19 cellular contexts compared by ENCODE assay signal in genomic region chr4:86661418-86661817, GRCh38.
A peak's percentile ranks its signal among the peaks of the same experiment; 100 is the strongest.
DNase-seq lines count a peak whose midpoint lies in the region; ATAC-seq, FAIRE-seq and TF ChIP-seq lines count a peak whose summit lies in the region.
"Had no signal": no experiment of that assay in that cellular context is flagged by ENCODE, and none has a peak within 500 bp of the region (broad histone marks: within the 10 kb centered on the region; RNA-seq: fewer than 3 reads in every experiment).

No MANE protein-coding gene starts in this region.

- no peak for DNase-seq in A549 (ENCODE audit: low read depth in 1 of 2, low spot score in 1 of 2)
- no peak for DNase-seq in SK-N-MC (ENCODE audit: low read depth, low spot score)
- peak; percentile 55 for DNase-seq in epithelial cell of esophagus (ENCODE audit: low read depth)
- DNase-seq in nephron progenitor cell = no peak
- no peak for DNase-seq in NCI-H510A treated with DMSO at 0.1 percent for 48 hours (lab: John Stamatoyannopoulos, UW)
- DNase-seq in esophagus squamous epithelium (lab: John Stamatoyannopoulos, UW) = no peak
- DNase-seq: 8988T; CD4-positive, CD25-positive, alpha-beta regulatory T cell; CD8-positive, alpha-beta memory T cell; COR-L47; DMS 273 treated with DMSO at 0.1 percent for 48 hours had no signal

- H3K27ac ChIP-seq in A549 (no peak overlapping the region), SK-N-MC (peak overlapping the region; percentile 69), esophagus squamous epithelium (peak overlapping the region in 1 of 4 donors; percentile 33)
- H3K27ac ChIP-seq: BLaER1 treated with 17β-estradiol and CSF1 and Interleukin-3, amounts not matched to agents 10 nM and 100 nM; GM23248 had no signal

- no peak for FAIRE-seq in A549 (lab: Jason Lieb, UNC)
- FAIRE-seq: G401.6, GM12891, GM19239 had no signal

- no peak for TF ChIP-seq RAD21 in A549 (conservative IDR thresholded peaks at IDR 0.05 in 1 of 2, IDR thresholded peaks at IDR 0.05 in 1 of 2)

- H3K9me3 ChIP-seq in A549 (no peaks in the 10 kb centered on the region), SK-N-MC (ENCODE audit: low read depth, low read length) (no peaks in the 10 kb centered on the region), esophagus squamous epithelium (no peaks in the 10 kb centered on the region)
- H3K9me3 ChIP-seq: HAP-1 had no signal

- TF ChIP-seq POLR2A in A549 (IDR thresholded peaks at IDR 0.05; ENCODE audit: low read length) (no peak), esophagus squamous epithelium (IDR thresholded peaks at IDR 0.05) (no peak)

- POLR2A ChIA-PET in A549 (lab: Yijun Ruan, JAX) = no interaction called here

- no peak for TF ChIP-seq EP300 in A549 (IDR thresholded peaks at IDR 0.05)

- TF ChIP-seq CTCF in A549 (IDR thresholded peaks at IDR 0.05) (no peak), epithelial cell of esophagus (IDR thresholded peaks at IDR 0.05; ENCODE audit: insufficient read depth, low read depth, low read length, missing control alignments) (no peak), nephron progenitor cell (IDR thresholded peaks at IDR 0.05) (no peak), esophagus squamous epithelium (IDR thresholded peaks at IDR 0.05) (no peak)

- H3K4me3 Mint-ChIP-seq in nephron progenitor cell = no peak overlapping the region
- H3K4me3 Mint-ChIP-seq: B cell; CD4-positive, CD25-positive, alpha-beta regulatory T cell; CD8-positive, alpha-beta memory T cell had no signal

- H3K27me3 Mint-ChIP-seq in nephron progenitor cell (ENCODE audit: low read depth, poor library complexity) = no peaks in the 10 kb centered on the region
- H3K27me3 Mint-ChIP-seq: B cell; CD4-positive, CD25-positive, alpha-beta regulatory T cell; CD8-positive, alpha-beta memory T cell had no signal

- H3K27me3 ChIP-seq in esophagus squamous epithelium = no peaks in the 10 kb centered on the region
- H3K27me3 ChIP-seq: BLaER1 treated with 17β-estradiol and CSF1 and Interleukin-3, amounts not matched to agents 10 nM and 100 nM had no signal

- H3K9ac ChIP-seq in SK-N-MC (ENCODE audit: insufficient read length) = peak overlapping the region; percentile 20
- H3K9ac ChIP-seq: BLaER1 treated with 17β-estradiol and CSF1 and Interleukin-3, amounts not matched to agents 10 nM and 100 nM; GM23248 had no signal

- peaks cover 13% of the 10 kb centered on the region; the same call in 2 of the 3 replicates for H3K4me1 ChIP-seq in A549
- H3K4me1 ChIP-seq in esophagus squamous epithelium = peaks cover 0 to 24% (median 10%) of the 10 kb centered on the region in 3 donors
- H3K4me1 ChIP-seq: BLaER1 treated with 17β-estradiol and CSF1 and Interleukin-3, amounts not matched to agents 10 nM and 100 nM; HAP-1 had no signal

- H3K36me3 Mint-ChIP-seq in nephron progenitor cell (ENCODE audit: low read depth) = peaks cover 32% of the 10 kb centered on the region
- H3K36me3 Mint-ChIP-seq: CD4-positive, CD25-positive, alpha-beta regulatory T cell; CD8-positive, alpha-beta memory T cell had no signal

- intact Hi-C loops in esophagus squamous epithelium (cut with DNase I) = no loop called here

- H3K36me3 ChIP-seq in SK-N-MC (ENCODE audit: insufficient read depth, low read length) = peaks cover 35% of the 10 kb centered on the region
- peaks cover 0 to 17% (median 0%) of the 10 kb centered on the region in 3 donors for H3K36me3 ChIP-seq in esophagus squamous epithelium
- H3K36me3 ChIP-seq: BLaER1 treated with 17β-estradiol and CSF1 and Interleukin-3, amounts not matched to agents 10 nM and 100 nM; HAP-1 had no signal

- H3K4me3 ChIP-seq in A549 = no peak overlapping the region
- no peak overlapping the region for H3K4me3 ChIP-seq in SK-N-MC
- no peak overlapping the region for H3K4me3 ChIP-seq in epithelial cell of esophagus (ENCODE audit: low read length)
- H3K4me3 ChIP-seq in esophagus squamous epithelium = no peak overlapping the region
- H3K4me3 ChIP-seq: BLaER1 treated with 17β-estradiol and CSF1 and Interleukin-3, amounts not matched to agents 10 nM and 100 nM; GM23248; HAP-1 had no signal

- no peak for ATAC-seq in A549
- ATAC-seq in HG03039 (IDR thresholded peaks at IDR 0.05; ENCODE audit: unreplicated experiment) = no peak

- H3K27ac Mint-ChIP-seq in nephron progenitor cell = peak overlapping the region; percentile 43
- H3K27ac Mint-ChIP-seq: B cell; CD4-positive, CD25-positive, alpha-beta regulatory T cell; CD8-positive, alpha-beta memory T cell had no signal

- CTCF ChIA-PET in A549 (lab: Yijun Ruan, JAX) = interaction anchor here (1.4 kb wide), 1 partner anchor 18 kb away, joined by 3 read pairs; no protein-coding TSS in a partner anchor

- H3K9me3 Mint-ChIP-seq in nephron progenitor cell = peaks cover 18% of the 10 kb centered on the region

- H3K4me2 ChIP-seq in A549 = peak overlapping the region; percentile 9; the same call in 1 of the 3 replicates
- H3K4me2 ChIP-seq: BLaER1 treated with 17β-estradiol and CSF1 and Interleukin-3, amounts not matched to agents 10 nM and 100 nM had no signal

- peaks cover 8% of the 10 kb centered on the region for H3K4me1 Mint-ChIP-seq in nephron progenitor cell
- H3K4me1 Mint-ChIP-seq: B cell; CD4-positive, CD25-positive, alpha-beta regulatory T cell; CD8-positive, alpha-beta memory T cell had no signal

- 96% methylated on average over 1 of the region's 1 CpG for WGBS in A549 (ENCODE audit: missing lambda C conversion rate)
- WGBS in esophagus squamous epithelium, 2 donors = 63 to 73% methylated on average over 1 of the region's 1 CpG

TF ChIP-seq in A549, 52 proteins besides CTCF, POLR2A, EP300 and RAD21:
- TF ChIP-seq ATOH8 (CRISPR knock-in tag; IDR thresholded peaks at IDR 0.05; ENCODE audit: low read depth) (no peak), CHD4 (IDR thresholded peaks at IDR 0.05; ENCODE audit: borderline replicate concordance) (no peak), HES2 (IDR thresholded peaks at IDR 0.05) (no peak), BHLHE40 (IDR thresholded peaks at IDR 0.05; ENCODE audit: low read depth, low read length) (no peak), KDM1A (IDR thresholded peaks at IDR 0.05; ENCODE audit: low read depth) (no peak), CHD2 (IDR thresholded peaks at IDR 0.05; ENCODE audit: low read length, partially characterized antibody) (no peak), FOSB (CRISPR knock-in tag; IDR thresholded peaks at IDR 0.05) (no peak), HOXB13 (CRISPR knock-in tag; IDR thresholded peaks at IDR 0.05; ENCODE audit: low read depth) (no peak), EHMT2 (IDR thresholded peaks at IDR 0.05; ENCODE audit: low read depth) (no peak), ZC3H11A (IDR thresholded peaks at IDR 0.05) (no peak), MAZ (IDR thresholded peaks at IDR 0.05; ENCODE audit: borderline replicate concordance, low read depth, low read length) (no peak), EHF (CRISPR knock-in tag; IDR thresholded peaks at IDR 0.05) (no peak), FOSL2 (IDR thresholded peaks at IDR 0.05) (no peak), FOSL2 (CRISPR knock-in tag; IDR thresholded peaks at IDR 0.05) (no peak), HMGXB4 (CRISPR knock-in tag; IDR thresholded peaks at IDR 0.05; ENCODE audit: borderline replicate concordance) (no peak)
